ENCODE assay signal across 8 cellular contexts in the genomic region with DNA sequence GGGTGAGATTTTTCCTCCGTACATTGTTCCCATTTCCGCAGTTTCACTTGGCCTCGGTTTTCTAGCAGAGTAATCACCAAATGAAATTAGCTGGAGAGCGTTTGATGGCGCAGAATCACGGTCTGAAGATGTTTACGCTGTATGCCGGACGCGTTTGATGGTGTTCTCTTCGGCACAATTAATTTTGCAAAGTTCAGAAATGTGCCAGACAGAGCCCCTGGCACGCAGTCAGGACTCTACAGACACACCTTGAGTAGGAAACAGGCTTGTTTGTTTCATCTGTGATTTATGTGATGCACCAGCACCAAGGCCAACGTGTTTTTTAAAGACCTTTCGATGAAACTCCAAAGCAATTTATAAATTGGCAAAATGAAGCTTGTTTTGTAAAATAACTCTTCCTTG. TPM values are rescaled to one million over a fixed set of nuclear protein-coding genes. Genes with fewer than 3 reads are reported as not detected.
DNase-seq lines count a peak whose midpoint lies in the region; ATAC-seq and TF ChIP-seq lines count a peak whose summit lies in the region.

No MANE protein-coding gene starts in this region.

- peak overlapping the region; percentile 24 to 88 (median 70) for H3K4me3 Mint-ChIP-seq in CD8-positive, alpha-beta memory T cell

- no peak for DNase-seq in CD8-positive, alpha-beta memory T cell
- DNase-seq in fibroblast of mammary gland (ENCODE audit: low read depth) = no peak
- no peak for DNase-seq in trophoblast cell
- DNase-seq in DMS153 (lab: John Stamatoyannopoulos, UW) = no peak
- no peak for DNase-seq in NCI-H446 treated with DMSO at 0.1 percent for 48 hours (lab: John Stamatoyannopoulos, UW)

- peak overlapping the region; percentile 82 for H3K4me2 ChIP-seq in trophoblast cell (ENCODE audit: low read length)

- no CpG with 5 or more reads among the region's 14 CpGs for WGBS in trophoblast cell (ENCODE audit: extremely low coverage, insufficient coverage, insufficient read length)

- peak overlapping the region; percentile 53 for H3K4me3 ChIP-seq in CD8-positive, alpha-beta memory T cell (ENCODE audit: low read length)
- H3K4me3 ChIP-seq in fibroblast of mammary gland (ENCODE audit: control insufficient read depth, low read depth, low read length) (peak overlapping the region; percentile 79), trophoblast cell (ENCODE audit: low read depth, low read length) (peak overlapping the region; percentile 93)

- POLR2A ChIA-PET in CD8-positive, alpha-beta memory T cell (lab: Charles Lee) = no interaction called here

- peak overlapping the region; percentile 18 for H2BK12ac ChIP-seq in trophoblast cell (ENCODE audit: low read length)

- H3K27ac Mint-ChIP-seq in CD8-positive, alpha-beta memory T cell = no peak overlapping the region

- H3K27ac ChIP-seq in CD8-positive, alpha-beta memory T cell (ENCODE audit: low read depth, low read length) = peak overlapping the region; percentile 21
- H3K27ac ChIP-seq in trophoblast cell (ENCODE audit: low read depth, low read length) = peak overlapping the region; percentile 91

- H3K36me3 Mint-ChIP-seq in CD8-positive, alpha-beta memory T cell = no peaks in the 10 kb centered on the region

- H3K79me2 ChIP-seq in trophoblast cell (ENCODE audit: control insufficient read depth, insufficient read depth, low read length, poor library complexity) = peaks cover 10% of the 10 kb centered on the region

- peaks cover 41% of the 10 kb centered on the region for H3K27me3 ChIP-seq in CD8-positive, alpha-beta memory T cell (ENCODE audit: insufficient read depth, low read length, poor library complexity, severe bottlenecking)
- H3K27me3 ChIP-seq in trophoblast cell (ENCODE audit: insufficient read depth, low read length) = no peaks in the 10 kb centered on the region

- H2BK5ac ChIP-seq in trophoblast cell (ENCODE audit: low read depth, low read length, poor library complexity) = peak overlapping the region; percentile 86

- no peaks in the 10 kb centered on the region for H3K4me1 ChIP-seq in CD8-positive, alpha-beta memory T cell (ENCODE audit: insufficient read depth, low read length)
- peaks cover 0 to 3% of the 10 kb centered on the region in 2 experiments for H3K4me1 ChIP-seq in trophoblast cell (ENCODE audit: control insufficient read depth in 1 of 2, insufficient read depth in 2 of 2, low read length in 2 of 2)

- peak overlapping the region; percentile 86 for H3K9ac ChIP-seq in trophoblast cell (ENCODE audit: low read length)

- H4K8ac ChIP-seq in trophoblast cell (ENCODE audit: low read depth, low read length) = peak overlapping the region; percentile 96

- peak overlapping the region; percentile 85 for H2BK120ac ChIP-seq in trophoblast cell (ENCODE audit: insufficient read depth, low read length, poor library complexity)

- peak overlapping the region; percentile 96 for H4K91ac ChIP-seq in trophoblast cell (ENCODE audit: low read depth, low read length)

- peak overlapping the region; percentile 95 for H3K18ac ChIP-seq in trophoblast cell (ENCODE audit: low read length)

- H3K9me3 Mint-ChIP-seq in CD8-positive, alpha-beta memory T cell = peaks cover 0 to 2% (median 0%) of the 10 kb centered on the region in 5 donors

- no peak overlapping the region for H2AK5ac ChIP-seq in trophoblast cell (ENCODE audit: low read length)

- CTCF ChIA-PET in CD8-positive, alpha-beta memory T cell (lab: Charles Lee) = no interaction called here

- H3K14ac ChIP-seq in trophoblast cell (ENCODE audit: low read length) = no peak overlapping the region

- H3K4ac ChIP-seq in trophoblast cell (ENCODE audit: low read depth, low read length) = no peak overlapping the region

- H4K12ac ChIP-seq in trophoblast cell (ENCODE audit: low read depth, low read length) = no peak overlapping the region

- H2AFZ ChIP-seq in trophoblast cell (ENCODE audit: insufficient read depth, low read length, poor library complexity) = peak overlapping the region; percentile 64

- H3K79me1 ChIP-seq in trophoblast cell (ENCODE audit: low read length) = peaks cover 12% of the 10 kb centered on the region

- H3K4me1 Mint-ChIP-seq in CD8-positive, alpha-beta memory T cell = peaks cover 12 to 18% (median 17%) of the 10 kb centered on the region in 3 donors

- H3K27me3 Mint-ChIP-seq in CD8-positive, alpha-beta memory T cell = peaks cover 34 to 68% of the 10 kb centered on the region in 2 donors

- no peak overlapping the region for H3K23ac ChIP-seq in trophoblast cell (ENCODE audit: low read length)

- peak; percentile 38; the same call in 2 of the 3 replicates for ATAC-seq in SK-N-SH treated with all-trans-retinoic acid at 6 μM for 48 hours
- no peak for ATAC-seq in HG03196 (IDR thresholded peaks at IDR 0.05; ENCODE audit: unreplicated experiment)
- ATAC-seq in GM21576 (IDR thresholded peaks at IDR 0.05; ENCODE audit: unreplicated experiment) = no peak

- no peaks in the 10 kb centered on the region for H3K36me3 ChIP-seq in CD8-positive, alpha-beta memory T cell (ENCODE audit: insufficient read depth, low read length)
- no peaks in the 10 kb centered on the region for H3K36me3 ChIP-seq in trophoblast cell (ENCODE audit: control insufficient read depth in 1 of 2, insufficient read depth in 2 of 2, low read length in 2 of 2)

- TF ChIP-seq CTCF in fibroblast of mammary gland (conservative IDR thresholded peaks at IDR 0.05; ENCODE audit: control insufficient read depth, insufficient read depth, low read depth, low read length) = no peak

- no peaks in the 10 kb centered on the region for H3K9me3 ChIP-seq in CD8-positive, alpha-beta memory T cell (ENCODE audit: low read length)
- no peaks in the 10 kb centered on the region for H3K9me3 ChIP-seq in trophoblast cell (ENCODE audit: insufficient read depth, low read depth, low read length)

TF ChIP-seq in SK-N-SH treated with all-trans-retinoic acid at 6 μM for 48 hours, 23 proteins besides CTCF, POLR2A, EP300 and RAD21:
- TF ChIP-seq OSR1 (CRISPR knock-in tag; IDR thresholded peaks at IDR 0.05) (no peak), ZNF70 (CRISPR knock-in tag; IDR thresholded peaks at IDR 0.05) (no peak), ZFP30 (CRISPR knock-in tag; IDR thresholded peaks at IDR 0.05) (no peak), ESRRG (CRISPR knock-in tag; IDR thresholded peaks at IDR 0.05) (no peak), PPARA (CRISPR knock-in tag; IDR thresholded peaks at IDR 0.05; ENCODE audit: borderline replicate concordance) (no peak), BACH2 (CRISPR knock-in tag; IDR thresholded peaks at IDR 0.05; ENCODE audit: borderline replicate concordance) (no peak), TOX (CRISPR knock-in tag; IDR thresholded peaks at IDR 0.05; ENCODE audit: borderline replicate concordance) (no peak), ISL1 (CRISPR knock-in tag; IDR thresholded peaks at IDR 0.05) (no peak), ZNF565 (CRISPR knock-in tag; conservative IDR thresholded peaks at IDR 0.05; ENCODE audit: low read depth) (no peak)
- TF ChIP-seq, protein P1, sequence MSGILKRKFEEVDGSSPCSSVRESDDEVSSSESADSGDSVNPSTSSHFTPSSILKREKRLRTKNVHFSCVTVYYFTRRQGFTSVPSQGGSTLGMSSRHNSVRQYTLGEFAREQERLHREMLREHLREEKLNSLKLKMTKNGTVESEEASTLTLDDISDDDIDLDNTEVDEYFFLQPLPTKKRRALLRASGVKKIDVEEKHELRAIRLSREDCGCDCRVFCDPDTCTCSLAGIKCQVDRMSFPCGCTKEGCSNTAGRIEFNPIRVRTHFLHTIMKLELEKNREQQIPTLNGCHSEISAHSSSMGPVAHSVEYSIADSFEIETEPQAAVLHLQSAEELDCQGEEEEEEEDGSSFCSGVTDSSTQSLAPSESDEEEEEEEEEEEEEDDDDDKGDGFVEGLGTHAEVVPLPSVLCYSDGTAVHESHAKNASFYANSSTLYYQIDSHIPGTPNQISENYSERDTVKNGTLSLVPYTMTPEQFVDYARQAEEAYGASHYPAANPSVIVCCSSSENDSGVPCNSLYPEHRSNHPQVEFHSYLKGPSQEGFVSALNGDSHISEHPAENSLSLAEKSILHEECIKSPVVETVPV (CRISPR knock-in tag; IDR thresholded peaks at IDR 0.05) = no peak

RNA-seq across cellular contexts. Expression of a gene that starts 0.9 kb away (rescaled TPM):
- not detected for total RNA-seq in CD8-positive, alpha-beta memory T cell
- polyA plus RNA-seq in CD8-positive, alpha-beta memory T cell = not detected
- polyA plus RNA-seq in trophoblast cell (2013) = 16.6 and 16.7 TPM in 2 replicates
